22 cellular contexts compared by ENCODE assay signal in the genomic region with DNA sequence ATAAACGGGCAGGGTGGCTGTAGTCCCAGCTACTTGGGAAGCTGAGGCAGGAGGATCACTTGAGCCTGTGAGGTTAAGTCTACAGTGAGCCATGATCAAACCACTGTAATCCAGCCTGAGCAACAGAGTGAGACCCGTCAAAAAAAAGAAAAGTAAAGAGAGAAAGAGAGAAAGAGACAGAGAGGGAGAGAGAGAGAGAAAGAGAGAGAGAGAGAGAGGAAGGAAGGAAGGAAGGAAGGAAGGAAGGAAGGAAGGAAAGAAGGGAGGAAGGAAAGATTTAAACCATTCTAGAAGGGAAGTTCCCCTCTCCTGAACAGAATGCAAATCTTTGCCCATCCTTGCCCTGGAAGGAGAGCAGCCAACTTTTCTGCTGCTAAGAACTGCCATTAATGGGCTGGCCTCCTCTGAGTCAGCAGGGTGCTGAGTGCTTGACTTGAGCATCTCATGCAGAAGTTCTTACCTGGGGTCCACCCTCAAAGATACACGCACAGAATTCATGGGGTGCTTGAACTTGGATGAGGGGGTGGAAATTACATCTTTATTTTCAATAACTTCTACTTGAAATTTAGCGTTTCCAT. TPM values are rescaled to one million over a fixed set of nuclear protein-coding genes. Genes with fewer than 3 reads are reported as not detected.
DNase-seq lines count a peak whose midpoint lies in the region; FAIRE-seq and TF ChIP-seq lines count a peak whose summit lies in the region.
"Had no signal": no experiment of that assay in that cellular context is flagged by ENCODE, and none has a peak within 500 bp of the region (broad histone marks: within the 10 kb centered on the region; RNA-seq: fewer than 3 reads in every experiment).

No MANE protein-coding gene starts in this region.

- H3K27me3 ChIP-seq in A673 (replicated peaks; ENCODE audit: insufficient read depth, low read depth, low read length, poor library complexity) (no peaks in the 10 kb centered on the region), MG63 (peaks cover 2% of the 10 kb centered on the region; the same call in 1 of the 2 replicates)
- H3K27me3 ChIP-seq: BLaER1 had no signal

- H3K4me1 ChIP-seq in A673 (ENCODE audit: insufficient read depth, low read length, poor library complexity, severe bottlenecking), result peaks cover 11% of the 10 kb centered on the region
- H3K4me1 ChIP-seq: Caco-2 had no signal

- DNase-seq in A673 (ENCODE audit: low spot score) (peak; percentile 81), GM12892 (ENCODE audit: insufficient read length) (no peak), MG63 (peak; percentile 22), iPS-NIHi11 (ENCODE audit: low spot score) (peak; percentile 2), EL (no peak), NCI-H526 treated with DMSO at 0.1 percent for 48 hours (lab: John Stamatoyannopoulos, UW) (no peak)
- no peak for DNase-seq in stimulated activated naive CD4-positive, alpha-beta T cell treated with Interleukin-2 at 50 U/mL for 16 hours (lab: John Stamatoyannopoulos, UW)
- DNase-seq: Caco-2; CD4-positive, CD25-positive, alpha-beta regulatory T cell; CD8-positive, alpha-beta T cell; DMS153; DND-41; GDM1; GOT3; HCEC 1CT had no signal

- no peak for TF ChIP-seq CTCF in A673 (conservative IDR thresholded peaks at IDR 0.05; ENCODE audit: low read depth, low read length)

- intact Hi-C loops in A673 (cut with micrococcal nuclease; ENCODE audit: unreplicated experiment), result no loop called here

- BruUV-seq in A673 (replicated peaks; lab: Mats Ljungman, UMichigan), result no TSS peak

- peak; percentile 38 for FAIRE-seq in GM12892 (lab: Jason Lieb, UNC)
- FAIRE-seq: GM12878, GM18507, H54 had no signal

- H3K9me3 ChIP-seq in A673 (ENCODE audit: low read depth, low read length, poor library complexity, severe bottlenecking) (no peaks in the 10 kb centered on the region), MG63 (no peaks in the 10 kb centered on the region)
- H3K9me3 ChIP-seq: BLaER1, Caco-2 had no signal

- no peak for TF ChIP-seq POLR2A in GM12892 (IDR thresholded peaks at IDR 0.05; ENCODE audit: low read depth, low read length)

- H3K36me3 ChIP-seq in A673 (ENCODE audit: insufficient read depth, low read length, poor library complexity, severe bottlenecking) (no peaks in the 10 kb centered on the region), MG63 (no peaks in the 10 kb centered on the region)
- H3K36me3 ChIP-seq: BLaER1 had no signal

- POLR2A ChIA-PET in A673 (lab: Charles Lee; ENCODE audit: low non-redundant PET), result interaction anchor here (0.6 kb wide), 1 partner anchor 24 kb away, joined by 4 read pairs; a partner anchor contains a TSS

- CTCF ChIA-PET in A673 (lab: Charles Lee), result no interaction called here

- peak overlapping the region; percentile 80 for H3K27ac ChIP-seq in A673 (ENCODE audit: low read depth, low read length, poor library complexity, severe bottlenecking)
- H3K27ac ChIP-seq: BLaER1, C4-2B had no signal

- H3K4me3 ChIP-seq in A673 (ENCODE audit: low read depth, low read length, poor library complexity, severe bottlenecking), result no peak overlapping the region
- H3K4me3 ChIP-seq in MG63, result no peak overlapping the region
- H3K4me3 ChIP-seq: BLaER1, GM12878 had no signal

RNA-seq across cellular contexts. Expression of a gene that starts 24.5 kb away (rescaled TPM):
- total RNA-seq in A673 (2021), result 261 and 283 TPM in 2 replicates
- polyA plus RNA-seq in GM12892 (2012; ENCODE audit: missing spikeins), result 133 TPM
- 26.0 and 53.3 TPM in 2 replicates for total RNA-seq in MG63 (2014; rRNA removed; shearing (Covaris generic); ENCODE audit: low replicate concordance)

RNA-seq across cellular contexts. Expression of a gene that starts 59.1 kb away (rescaled TPM):
- total RNA-seq in A673 (2021), result 0.37 and 0.69 TPM in 2 replicates
- 3.4 TPM for polyA plus RNA-seq in GM12892 (2012; ENCODE audit: missing spikeins)
- total RNA-seq in MG63 (2014; rRNA removed; shearing (Covaris generic); ENCODE audit: low replicate concordance), result not detected in 2 replicates
- total RNA-seq: B cell; CD4-positive, CD25-positive, alpha-beta regulatory T cell had no signal
- polyA plus RNA-seq: AG04450 had no signal

Comparison
In these comparisons a context has a peak if more than half of its experiments do, and no peak if none do; other contexts are left out.
1. DNase-seq: peak in A673 (single experiment), MG63 (single experiment) and iPS-NIHi11 (single experiment); none in GM12892 (single experiment), EL (single experiment), NCI-H526 treated with DMSO at 0.1 percent for 48 hours (single experiment) and stimulated activated naive CD4-positive, alpha-beta T cell treated with Interleukin-2 at 50 U/mL for 16 hours (single experiment).